In genomic region chr17:57930239-57930638, GRCh38 we compare ENCODE assay signal across 22 cellular contexts. TPM values are rescaled to one million over a fixed set of nuclear protein-coding genes. Genes with fewer than 3 reads are reported as not detected.
DNase-seq lines count a peak whose midpoint lies in the region; ATAC-seq, FAIRE-seq and TF ChIP-seq lines count a peak whose summit lies in the region.
"Had no signal": no experiment of that assay in that cellular context is flagged by ENCODE, and none has a peak within 500 bp of the region (broad histone marks: within the 10 kb centered on the region; RNA-seq: fewer than 3 reads in every experiment).

No MANE protein-coding gene starts in this region.

- H3K9ac ChIP-seq in HCT116 (ENCODE audit: low read length) (0 out of 2 replicates have a peak overlapping the region, but pooled peaks have one; percentile 12), mesendoderm (ENCODE audit: low read length) (no peak overlapping the region)

- H2AFZ ChIP-seq in HCT116 (ENCODE audit: low read depth, low read length, poor library complexity, severe bottlenecking) (no peak overlapping the region), OCI-LY7 (ENCODE audit: low read length) (no peak overlapping the region)
- H2AFZ ChIP-seq: GM23338 had no signal

- H3K4me3 ChIP-seq in HCT116 (replicated peaks in 1 of 2; ENCODE audit: low read depth in 1 of 2, low read length in 2 of 2) (no peak overlapping the region), mesendoderm (ENCODE audit: low read length) (no peak overlapping the region), sigmoid colon (no peak overlapping the region), OCI-LY7 (ENCODE audit: low read depth, low read length, poor library complexity, severe bottlenecking) (no peak overlapping the region)
- H3K4me3 ChIP-seq: GM23338 had no signal

- H2BK15ac ChIP-seq in mesendoderm (replicated peaks; ENCODE audit: low read depth), result no peak overlapping the region

- H3K56ac ChIP-seq in mesendoderm (ENCODE audit: low read length), result peak overlapping the region; percentile 51

- H3K79me2 ChIP-seq in HCT116 (ENCODE audit: insufficient read depth, low read length) (peaks cover 84% of the 10 kb centered on the region), mesendoderm (ENCODE audit: control insufficient read depth, insufficient read depth, low read length) (no peaks in the 10 kb centered on the region), OCI-LY7 (ENCODE audit: insufficient read depth, low read depth, low read length) (no peaks in the 10 kb centered on the region)

- no peak overlapping the region for H4K5ac ChIP-seq in mesendoderm (ENCODE audit: low read length)

- TF ChIP-seq POLR2A in HCT116 (IDR thresholded peaks at IDR 0.05; ENCODE audit: borderline replicate concordance, extremely low read depth, insufficient read depth, insufficient read length) (no peak), sigmoid colon (IDR thresholded peaks at IDR 0.05) (no peak), GM12892 (IDR thresholded peaks at IDR 0.05; ENCODE audit: low read depth, low read length) (no peak)

- H3K79me1 ChIP-seq in mesendoderm (ENCODE audit: low read length), result peaks cover 3% of the 10 kb centered on the region

- H2BK120ac ChIP-seq in mesendoderm (ENCODE audit: low read depth, low read length), result no peak overlapping the region

- POLR2A ChIA-PET in HCT116 (lab: Charles Lee), result interaction anchor here (0.9 to 1.5 kb wide), 2 partner anchors 18 to 22 kb away, joined by 3 read pairs; no protein-coding TSS in a partner anchor
- POLR2A ChIA-PET in OCI-LY7 (lab: Charles Lee), result interaction anchor here (1.1 kb wide), 1 partner anchor 30 kb away, joined by 3 read pairs; no protein-coding TSS in a partner anchor

- H3K27me3 ChIP-seq in HCT116 (ENCODE audit: insufficient read depth, low read length) (no peaks in the 10 kb centered on the region), mesendoderm (ENCODE audit: insufficient read depth, low read length, poor library complexity) (no peaks in the 10 kb centered on the region), sigmoid colon (no peaks in the 10 kb centered on the region)

- H3K9me2 ChIP-seq in HCT116 (ENCODE audit: insufficient read depth), result no peaks in the 10 kb centered on the region
- no peaks in the 10 kb centered on the region for H3K9me2 ChIP-seq in OCI-LY7 (ENCODE audit: insufficient read depth, low read length)

- H3K18ac ChIP-seq in mesendoderm (ENCODE audit: low read length), result peak overlapping the region; percentile 7

- RAD21 ChIA-PET in HCT116 (lab: Charles Lee; ENCODE audit: low non-redundant PET in 1 of 2, low total read pairs in 2 of 2, uncharacterized antibody in 2 of 2, unreplicated experiment in 2 of 2), result no interaction called here

- H3K23ac ChIP-seq in mesendoderm (ENCODE audit: low read length), result no peak overlapping the region

- no CpG with 5 or more reads among the region's 5 CpGs for WGBS in mesendoderm (ENCODE audit: extremely low coverage, insufficient coverage, low lambda C conversion rate)
- 87 to 91% methylated on average over 5 of the region's 5 CpGs for WGBS in sigmoid colon, 2 donors

- H2AK5ac ChIP-seq in mesendoderm (ENCODE audit: low read length), result peak overlapping the region; percentile 39

- TF ChIP-seq CTCF in HCT116 (IDR thresholded peaks at IDR 0.05 in 2 of 3, conservative IDR thresholded peaks at IDR 0.05 in 1 of 3; ENCODE audit: borderline replicate concordance in 1 of 3, insufficient read depth in 1 of 3, low read depth in 2 of 3, low read length in 2 of 3) (no peak), sigmoid colon (IDR thresholded peaks at IDR 0.05) (no peak), OCI-LY7 (conservative IDR thresholded peaks at IDR 0.05; ENCODE audit: low read length) (no peak)

- no peak overlapping the region for H2BK5ac ChIP-seq in mesendoderm (ENCODE audit: low read length)

- H4K20me1 ChIP-seq in HCT116 (ENCODE audit: insufficient read depth) (no peaks in the 10 kb centered on the region), OCI-LY7 (ENCODE audit: insufficient read depth, low read length) (no peaks in the 10 kb centered on the region)

- H3K4ac ChIP-seq in mesendoderm (ENCODE audit: low read depth, low read length), result no peak overlapping the region

- CTCF ChIA-PET in HCT116 (lab: Charles Lee) (no interaction called here), OCI-LY7 (lab: Charles Lee; ENCODE audit: unreplicated experiment) (no interaction called here)

- H3K4me1 ChIP-seq in HCT116 (ENCODE audit: control insufficient read depth in 1 of 2, insufficient read depth in 2 of 2, low read length in 2 of 2) (peaks cover 39 to 86% of the 10 kb centered on the region in 2 experiments), mesendoderm (ENCODE audit: control insufficient read depth, low read depth, low read length) (peaks cover 11% of the 10 kb centered on the region), sigmoid colon (peaks cover 0 to 100% (median 97%) of the 10 kb centered on the region in 4 donors), OCI-LY7 (ENCODE audit: insufficient read depth, low read length, poor library complexity, severe bottlenecking) (no peaks in the 10 kb centered on the region)

- DNase-seq in HCT116 (ENCODE audit: low read depth, low spot score) (no peak), mesendoderm (no peak), sigmoid colon (no peak), HK-2 (ENCODE audit: unreplicated experiment) (no peak), NCI-H2081 (lab: John Stamatoyannopoulos, UW) (no peak), OCI-LY7 (ENCODE audit: low spot score) (no peak), GM12892 (ENCODE audit: insufficient read length) (no peak)
- DNase-seq: activated CD4-positive, CD25-positive, alpha-beta regulatory T cell; activated CD8-positive, alpha-beta memory T cell treated with anti-CD3 and anti-CD28 coated beads for 24 hours; activated naive CD4-positive, alpha-beta T cell treated with anti-CD3 and anti-CD28 coated beads for 36 hours; activated T-cell treated with anti-CD3 and anti-CD28 coated beads, Interleukin-2, amount 50 U/mL, for 48 hours; CD8-positive, alpha-beta T cell; effector memory CD8-positive, alpha-beta T cell; head of caudate nucleus; MM.1S; NCI-H1694; NCI-H345; stimulated activated naive B cell treated with anti-CD40 and anti-IgM and Interleukin-4, amounts not matched to agents 10 μg/mL and 1 μg/mL and 100 μg/mL, for 72 hours; T1000; trophoblast cell had no signal

- no peak for TF ChIP-seq EP300 in sigmoid colon (IDR thresholded peaks at IDR 0.05)

- intact Hi-C loops in HCT116 (cut with micrococcal nuclease), result no loop called here
- intact Hi-C loops in sigmoid colon (cut with DNase I), result no loop called here
- intact Hi-C loops in OCI-LY7 (cut with micrococcal nuclease; ENCODE audit: unreplicated experiment), result no loop called here

- ATAC-seq in HCT116, result no peak
- ATAC-seq: CD8-positive, alpha-beta T cell; effector memory CD8-positive, alpha-beta T cell; GM23338; stimulated activated naive B cell treated with anti-CD40 and anti-IgM and Interleukin-4, amounts not matched to agents 10 μg/mL and 1 μg/mL and 100 μg/mL, for 72 hours had no signal

- H4K8ac ChIP-seq in mesendoderm (ENCODE audit: low read depth, low read length), result no peak overlapping the region

- no peaks in the 10 kb centered on the region for H3K9me3 ChIP-seq in HCT116 (ENCODE audit: control insufficient read depth in 1 of 2, insufficient read depth in 1 of 2, low read depth in 1 of 2, low read length in 2 of 2)
- no peaks in the 10 kb centered on the region for H3K9me3 ChIP-seq in sigmoid colon
- no peaks in the 10 kb centered on the region for H3K9me3 ChIP-seq in OCI-LY7 (ENCODE audit: low read length)

- H3K4me2 ChIP-seq in HCT116 (ENCODE audit: low read length), result peak overlapping the region; percentile 24
- no peak overlapping the region for H3K4me2 ChIP-seq in mesendoderm (ENCODE audit: low read length)
- no peak overlapping the region for H3K4me2 ChIP-seq in OCI-LY7 (ENCODE audit: low read length)
- H3K4me2 ChIP-seq: GM23338 had no signal

- BruUV-seq in HCT116 (replicated peaks; lab: Mats Ljungman, UMichigan) (no TSS peak), OCI-LY7 (replicated peaks; lab: Mats Ljungman, UMichigan) (no TSS peak)

- H3K36me3 ChIP-seq in HCT116 (ENCODE audit: control insufficient read depth in 1 of 2, insufficient read depth in 2 of 2, low read length in 2 of 2), result no peaks in the 10 kb centered on the region; a peak in 1 of 4 replicates
- no peaks in the 10 kb centered on the region for H3K36me3 ChIP-seq in mesendoderm (ENCODE audit: control insufficient read depth, insufficient read depth, low read length)
- H3K36me3 ChIP-seq in sigmoid colon, result no peaks in the 10 kb centered on the region
- no peaks in the 10 kb centered on the region for H3K36me3 ChIP-seq in OCI-LY7 (ENCODE audit: insufficient read depth, low read length)

- no peak overlapping the region for H3K27ac ChIP-seq in HCT116 (ENCODE audit: low read depth, low read length)
- peak overlapping the region; percentile 96 for H3K27ac ChIP-seq in cingulate gyrus (ENCODE audit: low read depth, low read length)
- no peak overlapping the region for H3K27ac ChIP-seq in mesendoderm (ENCODE audit: low read depth, low read length)
- peak overlapping the region; percentile 97 to 100 (median 99) for H3K27ac ChIP-seq in sigmoid colon
- H3K27ac ChIP-seq in OCI-LY7 (ENCODE audit: low read depth, low read length, poor library complexity, severe bottlenecking), result no peak overlapping the region

- FAIRE-seq in GM12892 (lab: Jason Lieb, UNC), result no peak

- no peak for TF ChIP-seq RAD21 in HCT116 (IDR thresholded peaks at IDR 0.05; ENCODE audit: low read depth)

TF ChIP-seq in HCT116, 20 proteins besides CTCF, POLR2A, EP300 and RAD21 (continues in another document):
- TF ChIP-seq EGR1 (IDR thresholded peaks at IDR 0.05; ENCODE audit: low read depth), result no peak
- TF ChIP-seq ATF3 (IDR thresholded peaks at IDR 0.05), result no peak

RNA-seq across cellular contexts. Expression of gene CUEDC1, which starts 25.0 kb away (rescaled TPM):
- 60.2 TPM for total RNA-seq in HCT116 (2021; ENCODE audit: unreplicated experiment)
- 54.1 and 58.2 TPM in 2 replicates for polyA plus RNA-seq in HCT116 (2012)
- polyA plus RNA-seq in mesendoderm (2013, experiment 1 of 2), result 7.0 TPM
- polyA plus RNA-seq in mesendoderm (2013, experiment 2 of 2), result 7.6 TPM
- 10 to 100 TPM; 29.5 to 64.0 (median 33.7) TPM for total RNA-seq in sigmoid colon
- 10 to 100 TPM in 2 of 3 donors, 1 to 10 TPM in 1; 3.0 to 20.0 (median 11.4) TPM for polyA plus RNA-seq in sigmoid colon
- total RNA-seq in OCI-LY7 (2014; rRNA removed; shearing (Covaris generic)), result not detected in 2 replicates
- 0.13 and 0.74 TPM in 2 replicates for total RNA-seq in OCI-LY7 (2022)
- polyA plus RNA-seq in GM12892 (2012; ENCODE audit: missing spikeins), result 1.2 TPM

RNA-seq across cellular contexts. Expression of gene VEZF1, which starts 57.8 kb away (rescaled TPM):
- total RNA-seq in HCT116 (2021; ENCODE audit: unreplicated experiment) (70.2 TPM), sigmoid colon (100 to 1,000 TPM in 3 of 4 donors, 10 to 100 TPM in 1; 99.8 to 120 (median 105) TPM), OCI-LY7 (2022) (35.4 and 36.4 TPM in 2 replicates)
- 50.5 and 55.6 TPM in 2 replicates for polyA plus RNA-seq in HCT116 (2012)
- 43.9 TPM for polyA plus RNA-seq in mesendoderm (2013, experiment 1 of 2)
- 44.0 TPM for polyA plus RNA-seq in mesendoderm (2013, experiment 2 of 2)
- 10 to 100 TPM; 17.8 to 24.8 (median 21.0) TPM for polyA plus RNA-seq in sigmoid colon
- 19.0 and 22.6 TPM in 2 replicates for total RNA-seq in OCI-LY7 (2014; rRNA removed; shearing (Covaris generic))
- polyA plus RNA-seq in GM12892 (2012; ENCODE audit: missing spikeins), result 12.5 TPM

Comparison
In these comparisons a context has a peak if more than half of its experiments do, and no peak if none do; other contexts are left out.
1. H3K27ac ChIP-seq: peak in cingulate gyrus (single experiment) and sigmoid colon (4 of 4); none in HCT116 (single experiment), mesendoderm (single experiment) and OCI-LY7 (single experiment).
2. RNA of gene CUEDC1, which starts 25.0 kb away (total RNA-seq): 60.2 TPM in HCT116 (single experiment) and 29.5 to 64.0 TPM in sigmoid colon; 0.13 to 0.74 TPM in OCI-LY7; every median in the first group is over 10 times any median in the second.